15 cellular contexts compared by ENCODE assay signal in genomic region chr2:214128040-214128439, GRCh38.
DNase-seq lines count a peak whose midpoint lies in the region; ATAC-seq and TF ChIP-seq lines count a peak whose summit lies in the region.
"Had no signal": no experiment of that assay in that cellular context is flagged by ENCODE, and none has a peak within 500 bp of the region (broad histone marks: within the 10 kb centered on the region; RNA-seq: fewer than 3 reads in every experiment).

No MANE protein-coding gene starts in this region.

- H3K27me3 ChIP-seq in SK-N-SH (ENCODE audit: insufficient read depth) (no peaks in the 10 kb centered on the region), iPS-18a (ENCODE audit: control insufficient read depth, insufficient read depth, low read length) (no peaks in the 10 kb centered on the region), gastroesophageal sphincter (no peaks in the 10 kb centered on the region), PC-3 (ENCODE audit: low read length) (no peaks in the 10 kb centered on the region)

- intact Hi-C loops in PC-3 (cut with micrococcal nuclease), result loop anchor here (5.0 kb wide), 1 partner anchor 269 kb away; no protein-coding TSS in a partner anchor

- DNase-seq in SK-N-SH (no peak), WTC11 (ENCODE audit: low spot score) (no peak), NCI-H526 treated with DMSO at 0.1 percent for 48 hours (lab: John Stamatoyannopoulos, UW) (no peak), NK-92 (lab: John Stamatoyannopoulos, UW; ENCODE audit: unreplicated experiment) (no peak), PC-3 (no peak)
- DNase-seq: C1 segment of cervical spinal cord, DMS153, Karpas-422, NCI-H1930, NCI-H2171, NCI-H82 had no signal

- H2AFZ ChIP-seq in SK-N-SH (ENCODE audit: low read depth), result peak overlapping the region; percentile 60; the same call in 1 of the 2 replicates
- no peak overlapping the region for H2AFZ ChIP-seq in PC-3 (ENCODE audit: low read length)

- H3K4me1 ChIP-seq in SK-N-SH (ENCODE audit: control insufficient read depth in 1 of 2, insufficient read depth in 2 of 2, low read depth in 1 of 2, low read length in 1 of 2) (no peaks in the 10 kb centered on the region; a peak in 1 of 4 replicates), iPS-18a (ENCODE audit: control insufficient read depth, low read depth, low read length) (peaks cover 49% of the 10 kb centered on the region), gastroesophageal sphincter (no peaks in the 10 kb centered on the region), PC-3 (ENCODE audit: insufficient read depth, low read length) (peaks cover 36% of the 10 kb centered on the region)

- peak overlapping the region; percentile 49 for H3K4me3 Mint-ChIP-seq in WTC11

- H3K9ac ChIP-seq in SK-N-SH (no peak overlapping the region), iPS-18a (ENCODE audit: low read length) (peak overlapping the region; percentile 17), PC-3 (ENCODE audit: low read length) (no peak overlapping the region)

- no peaks in the 10 kb centered on the region for H3K9me3 ChIP-seq in SK-N-SH
- no peaks in the 10 kb centered on the region for H3K9me3 ChIP-seq in iPS-18a (ENCODE audit: control insufficient read depth, low read depth, low read length)
- H3K9me3 ChIP-seq in gastroesophageal sphincter, result no peaks in the 10 kb centered on the region
- H3K9me3 ChIP-seq in PC-3 (ENCODE audit: low read length), result no peaks in the 10 kb centered on the region

- peaks cover 15% of the 10 kb centered on the region for H3K9me3 Mint-ChIP-seq in WTC11

- H3K27ac ChIP-seq in SK-N-SH (ENCODE audit: low read depth in 2 of 2, low read length in 1 of 2) (peak overlapping the region in 1 of 2 experiments; percentile 45; a peak in 1 of 4 replicates), iPS-18a (ENCODE audit: low read length) (peak overlapping the region; percentile 84), gastroesophageal sphincter (no peak overlapping the region), PC-3 (ENCODE audit: low read length) (no peak overlapping the region)
- H3K27ac ChIP-seq: 22Rv1 had no signal

- no peaks in the 10 kb centered on the region for H3K9me2 ChIP-seq in SK-N-SH
- no peaks in the 10 kb centered on the region for H3K9me2 ChIP-seq in PC-3 (replicated peaks; ENCODE audit: low read length)

- H4K20me1 ChIP-seq in SK-N-SH (ENCODE audit: insufficient read depth) (no peaks in the 10 kb centered on the region), PC-3 (ENCODE audit: low read length) (no peaks in the 10 kb centered on the region)

- peaks cover 2% of the 10 kb centered on the region for H3K36me3 Mint-ChIP-seq in WTC11

- H3K4me3 ChIP-seq in SK-N-SH (ENCODE audit: low read depth in 2 of 2, low read length in 1 of 2) (no peak overlapping the region), iPS-18a (ENCODE audit: low read length) (peak overlapping the region; percentile 40), gastroesophageal sphincter (no peak overlapping the region), PC-3 (ENCODE audit: low read length) (no peak overlapping the region)

- 93% methylated on average over 1 of the region's 1 CpG for WGBS in SK-N-SH (ENCODE audit: low lambda C conversion rate)
- WGBS in gastroesophageal sphincter (ENCODE audit: low coverage in 1 of 2), 2 donors, result 45 to 78% methylated on average over 1 of the region's 1 CpG

- H3K27me3 Mint-ChIP-seq in WTC11 (ENCODE audit: low read depth), result no peaks in the 10 kb centered on the region

- TF ChIP-seq EP300 in SK-N-SH (IDR thresholded peaks at IDR 0.05; ENCODE audit: borderline replicate concordance in 1 of 2, low read depth in 1 of 2, low read length in 1 of 2) (no peak), gastroesophageal sphincter (IDR thresholded peaks at IDR 0.05) (no peak)

- H3K79me2 ChIP-seq in SK-N-SH (ENCODE audit: insufficient read depth) (no peaks in the 10 kb centered on the region), PC-3 (ENCODE audit: low read length) (no peaks in the 10 kb centered on the region)

- TF ChIP-seq CTCF in SK-N-SH (IDR thresholded peaks at IDR 0.05), result no peak
- no peak for TF ChIP-seq CTCF in WTC11 (IDR thresholded peaks at IDR 0.05)
- no peak for TF ChIP-seq CTCF in gastroesophageal sphincter (IDR thresholded peaks at IDR 0.05)
- no peak for TF ChIP-seq CTCF in PC-3 (conservative IDR thresholded peaks at IDR 0.05; ENCODE audit: low read depth, low read length)

- ATAC-seq in SK-N-SH treated with all-trans-retinoic acid at 6 μM for 48 hours (no peak), WTC11 (no peak), gastroesophageal sphincter (no peak), PC-3 (no peak)

- no TSS peak for BruUV-seq in PC-3 (replicated peaks; lab: Mats Ljungman, UMichigan)

- H3K27ac Mint-ChIP-seq in WTC11, result peak overlapping the region; percentile 97

- POLR2A ChIA-PET in SK-N-SH (lab: Yijun Ruan, JAX) (no interaction called here), WTC11 (lab: Charles Lee) (no interaction called here), PC-3 (lab: Charles Lee; ENCODE audit: unreplicated experiment) (interaction anchor here (0.6 to 0.7 kb wide), 2 partner anchors 59 to 598 kb away, joined by 3 read pairs; no protein-coding TSS in a partner anchor)

- peaks cover 55% of the 10 kb centered on the region for H3K4me1 Mint-ChIP-seq in WTC11

- CTCF ChIA-PET in SK-N-SH (lab: Yijun Ruan, JAX), result interaction anchor here (1.0 to 1.1 kb wide), 2 partner anchors 10 to 283 kb away, joined by 3 to 4 read pairs; partner anchors contain the start of gene VWC2L
- CTCF ChIA-PET in WTC11 (lab: Charles Lee), result interaction anchor here (0.9 to 1.3 kb wide), 2 partner anchors 8 to 49 kb away, joined by 3 read pairs; no protein-coding TSS in a partner anchor
- CTCF ChIA-PET in PC-3 (lab: Charles Lee), result no interaction called here

- H3K4me2 ChIP-seq in SK-N-SH, result no peak overlapping the region
- no peak overlapping the region for H3K4me2 ChIP-seq in PC-3 (ENCODE audit: low read length)

- H3K36me3 ChIP-seq in SK-N-SH (replicated peaks in 1 of 2; ENCODE audit: control insufficient read depth in 1 of 2, insufficient read depth in 2 of 2, low read length in 1 of 2), result no peaks in the 10 kb centered on the region
- no peaks in the 10 kb centered on the region for H3K36me3 ChIP-seq in iPS-18a (ENCODE audit: control insufficient read depth, low read depth, low read length)
- no peaks in the 10 kb centered on the region for H3K36me3 ChIP-seq in gastroesophageal sphincter
- H3K36me3 ChIP-seq in PC-3 (ENCODE audit: low read depth, low read length), result no peaks in the 10 kb centered on the region

- no peak for TF ChIP-seq POLR2A in gastroesophageal sphincter (IDR thresholded peaks at IDR 0.05)

- no peak for TF ChIP-seq RAD21 in SK-N-SH (IDR thresholded peaks at IDR 0.05; ENCODE audit: low read length)

- H3F3A ChIP-seq in SK-N-SH (replicated peaks; ENCODE audit: insufficient read depth) (no peaks in the 10 kb centered on the region), PC-3 (ENCODE audit: low read length, unreplicated experiment) (no peaks in the 10 kb centered on the region)

TF ChIP-seq in SK-N-SH, 30 proteins besides CTCF, POLR2A, EP300 and RAD21 (continues in another document):
- TF ChIP-seq IRF3 (IDR thresholded peaks at IDR 0.05; ENCODE audit: low read depth, low read length), result no peak
- TF ChIP-seq EZH2phosphoT487 (IDR thresholded peaks at IDR 0.05; ENCODE audit: borderline replicate concordance, low read depth), result no peak
- no peak for TF ChIP-seq RCOR1 (IDR thresholded peaks at IDR 0.05; ENCODE audit: low read length)
- no peak for TF ChIP-seq GATA2 (CRISPR knock-in tag; IDR thresholded peaks at IDR 0.05)
- no peak for TF ChIP-seq ELF1 (IDR thresholded peaks at IDR 0.05)

TF ChIP-seq in SK-N-SH treated with all-trans-retinoic acid at 6 μM for 48 hours, 23 proteins besides CTCF, POLR2A, EP300 and RAD21 (continues in another document):
- TF ChIP-seq ZC3H10 (CRISPR knock-in tag; IDR thresholded peaks at IDR 0.05), result no peak
- TF ChIP-seq PATZ1 (CRISPR knock-in tag; IDR thresholded peaks at IDR 0.05; ENCODE audit: borderline replicate concordance), result no peak
- no peak for TF ChIP-seq OSR1 (CRISPR knock-in tag; IDR thresholded peaks at IDR 0.05)
- TF ChIP-seq ZNF565 (CRISPR knock-in tag; conservative IDR thresholded peaks at IDR 0.05; ENCODE audit: low read depth), result no peak
- no peak for TF ChIP-seq TOX (CRISPR knock-in tag; IDR thresholded peaks at IDR 0.05; ENCODE audit: borderline replicate concordance)

TF ChIP-seq in WTC11, 78 proteins besides CTCF, POLR2A, EP300 and RAD21:
- TF ChIP-seq MYBL2 (CRISPR knock-in tag; IDR thresholded peaks at IDR 0.05) (no peak), HMGA2 (CRISPR knock-in tag; IDR thresholded peaks at IDR 0.05) (no peak), ZNF532 (CRISPR knock-in tag; IDR thresholded peaks at IDR 0.05; ENCODE audit: borderline replicate concordance) (no peak)
